Comparison of ENCODE assay signal across 1 cellular context in genomic region chr17:49204521-49204920, GRCh38.
TF ChIP-seq lines count a peak whose summit lies in the region.

No MANE protein-coding gene starts in this region.

TF ChIP-seq in IMR-90, 13 proteins besides CTCF, POLR2A, EP300 and RAD21:
- TF ChIP-seq FOS (IDR thresholded peaks at IDR 0.05; ENCODE audit: low read depth, low read length): no peak
- TF ChIP-seq CEBPB (IDR thresholded peaks at IDR 0.05; ENCODE audit: low read depth, low read length): no peak
- no peak for TF ChIP-seq NFE2L2 (IDR thresholded peaks at IDR 0.05; ENCODE audit: low read depth, low read length)
- no peak for TF ChIP-seq MXI1 (IDR thresholded peaks at IDR 0.05; ENCODE audit: borderline replicate concordance, low read depth, low read length)
- TF ChIP-seq RFX5 (IDR thresholded peaks at IDR 0.05; ENCODE audit: low read depth, low read length): no peak
- no peak for TF ChIP-seq CHD1 (IDR thresholded peaks at IDR 0.05; ENCODE audit: low read depth, low read length)
- TF ChIP-seq BHLHE40 (IDR thresholded peaks at IDR 0.05; ENCODE audit: low read depth, low read length): no peak
- TF ChIP-seq MAFK (IDR thresholded peaks at IDR 0.05; ENCODE audit: low read depth, low read length): no peak
- no peak for TF ChIP-seq RCOR1 (IDR thresholded peaks at IDR 0.05; ENCODE audit: insufficient replicate concordance, low read length)
- TF ChIP-seq MAZ (IDR thresholded peaks at IDR 0.05; ENCODE audit: borderline replicate concordance, low read depth, low read length): no peak
- no peak for TF ChIP-seq SMC3 (IDR thresholded peaks at IDR 0.05; ENCODE audit: low read depth, low read length)
- no peak for TF ChIP-seq USF2 (IDR thresholded peaks at IDR 0.05; ENCODE audit: low read depth, low read length)
- no peak for TF ChIP-seq ELK1 (IDR thresholded peaks at IDR 0.05; ENCODE audit: borderline replicate concordance, low read depth, low read length)
